ENCODE assay signal across 24 cellular contexts in genomic region chr20:9022361-9022760, GRCh38. TPM values are rescaled to one million over a fixed set of nuclear protein-coding genes. Genes with fewer than 3 reads are reported as not detected.
"Had no signal": no experiment of that assay in that cellular context is flagged by ENCODE, and none has a peak within 500 bp of the region (broad histone marks: within the 10 kb centered on the region; RNA-seq: fewer than 3 reads in every experiment).

No MANE protein-coding gene starts in this region.

- H3K27me3 Mint-ChIP-seq: activated CD4-positive, alpha-beta memory T cell treated with anti-CD3 and anti-CD28 coated beads for 36 hours; activated naive CD8-positive, alpha-beta T cell treated with anti-CD3 and anti-CD28 coated beads, Interleukin-2, amount 50 U/mL, for 24 hours; dendritic cell treated with granulocyte-macrophage colony-stimulating factor and Interleukin-4, amounts not matched to agents 40 ng/mL and 50 ng/mL, for 4 days; T-helper 17 cell had no signal

- H3K36me3 ChIP-seq: thyroid gland, upper lobe of right lung had no signal

- H3K27ac Mint-ChIP-seq: activated CD4-positive, alpha-beta memory T cell treated with anti-CD3 and anti-CD28 coated beads for 36 hours; activated naive CD8-positive, alpha-beta T cell treated with anti-CD3 and anti-CD28 coated beads, Interleukin-2, amount 50 U/mL, for 24 hours; dendritic cell treated with granulocyte-macrophage colony-stimulating factor and Interleukin-4, amounts not matched to agents 40 ng/mL and 50 ng/mL, for 4 days; nephron progenitor cell; T-helper 17 cell had no signal

- DNase-seq: activated CD4-positive, alpha-beta memory T cell treated with anti-CD3 and anti-CD28 coated beads for 36 hours; activated CD4-positive, alpha-beta T cell treated with anti-CD3 and anti-CD28 coated beads for 48 hours; activated CD4-positive, CD25-positive, alpha-beta regulatory T cell; activated gamma-delta T cell; activated naive CD4-positive, alpha-beta T cell treated with anti-CD3 and anti-CD28 coated beads, Interleukin-2, amount 50 U/mL, for 16 hours; activated naive CD8-positive, alpha-beta T cell treated with anti-CD3 and anti-CD28 coated beads, Interleukin-2, amount 50 U/mL, for 24 hours; body of pancreas; caudate nucleus; effector CD4-positive, alpha-beta T cell; erythroblast; glutamatergic neuron; hypothalamus; mesenchymal stem cell; nephron progenitor cell; nucleus accumbens; stimulated activated CD4-positive, alpha-beta T cell treated with anti-CD3 and anti-CD28 coated beads, Interleukin-4, amount 100 ng/mL, for 4 hours; stimulated activated naive CD8-positive, alpha-beta T cell treated with anti-CD3 and anti-CD28 coated beads, Interleukin-15, Interleukin-2, amounts not matched to agents 100 U/mL and 50 U/mL, for 24 hours; substantia nigra; T-helper 17 cell; thyroid gland; upper lobe of right lung had no signal

- FAIRE-seq: endometrium, islet of Langerhans had no signal

- H3K27ac ChIP-seq: body of pancreas, thyroid gland, upper lobe of right lung had no signal

- H3K9me3 ChIP-seq: body of pancreas, thyroid gland, upper lobe of right lung had no signal

- H3K9me3 Mint-ChIP-seq: dendritic cell treated with granulocyte-macrophage colony-stimulating factor and Interleukin-4, amounts not matched to agents 40 ng/mL and 50 ng/mL, for 4 days; nephron progenitor cell had no signal

- H3K4me3 Mint-ChIP-seq: activated CD4-positive, alpha-beta memory T cell treated with anti-CD3 and anti-CD28 coated beads for 36 hours; activated naive CD8-positive, alpha-beta T cell treated with anti-CD3 and anti-CD28 coated beads, Interleukin-2, amount 50 U/mL, for 24 hours; dendritic cell treated with granulocyte-macrophage colony-stimulating factor and Interleukin-4, amounts not matched to agents 40 ng/mL and 50 ng/mL, for 4 days; nephron progenitor cell; T-helper 17 cell had no signal

- H3K36me3 Mint-ChIP-seq: activated CD4-positive, alpha-beta memory T cell treated with anti-CD3 and anti-CD28 coated beads for 36 hours had no signal

- H3K4me1 Mint-ChIP-seq: activated naive CD8-positive, alpha-beta T cell treated with anti-CD3 and anti-CD28 coated beads, Interleukin-2, amount 50 U/mL, for 24 hours; T-helper 17 cell had no signal

- ATAC-seq: activated naive CD8-positive, alpha-beta T cell treated with anti-CD3 and anti-CD28 coated beads, Interleukin-2, amount 50 U/mL, for 24 hours; body of pancreas; stimulated activated naive CD8-positive, alpha-beta T cell treated with anti-CD3 and anti-CD28 coated beads, Interleukin-15, Interleukin-2, amounts not matched to agents 100 U/mL and 50 U/mL, for 24 hours; T-helper 17 cell; upper lobe of right lung had no signal

- H3K4me1 ChIP-seq: body of pancreas, thyroid gland, upper lobe of right lung had no signal

- H3K4me3 ChIP-seq: body of pancreas, thyroid gland, upper lobe of right lung had no signal

- H3K27me3 ChIP-seq: body of pancreas, thyroid gland, upper lobe of right lung had no signal

RNA-seq across cellular contexts. Expression of gene PLCB4, which starts 46.5 kb away (rescaled TPM):
- total RNA-seq: activated CD4-positive, alpha-beta memory T cell treated with anti-CD3 and anti-CD28 coated beads for 36 hours had no signal
